ENCODE assay signal across 2 cellular contexts in genomic region chr3:146431240-146431639, GRCh38.
TF ChIP-seq lines count a peak whose summit lies in the region.

No MANE protein-coding gene starts in this region.

TF ChIP-seq in IMR-90, 13 proteins besides CTCF, POLR2A, EP300 and RAD21:
- TF ChIP-seq ELK1 (IDR thresholded peaks at IDR 0.05; ENCODE audit: borderline replicate concordance, low read depth, low read length) (no peak), NFE2L2 (IDR thresholded peaks at IDR 0.05; ENCODE audit: low read depth, low read length) (no peak), USF2 (IDR thresholded peaks at IDR 0.05; ENCODE audit: low read depth, low read length) (no peak), SMC3 (IDR thresholded peaks at IDR 0.05; ENCODE audit: low read depth, low read length) (no peak), RCOR1 (IDR thresholded peaks at IDR 0.05; ENCODE audit: insufficient replicate concordance, low read length) (no peak), FOS (IDR thresholded peaks at IDR 0.05; ENCODE audit: low read depth, low read length) (no peak), BHLHE40 (IDR thresholded peaks at IDR 0.05; ENCODE audit: low read depth, low read length) (no peak), MXI1 (IDR thresholded peaks at IDR 0.05; ENCODE audit: borderline replicate concordance, low read depth, low read length) (no peak), CEBPB (IDR thresholded peaks at IDR 0.05; ENCODE audit: low read depth, low read length) (no peak), MAZ (IDR thresholded peaks at IDR 0.05; ENCODE audit: borderline replicate concordance, low read depth, low read length) (no peak), MAFK (IDR thresholded peaks at IDR 0.05; ENCODE audit: low read depth, low read length) (no peak), CHD1 (IDR thresholded peaks at IDR 0.05; ENCODE audit: low read depth, low read length) (no peak), RFX5 (IDR thresholded peaks at IDR 0.05; ENCODE audit: low read depth, low read length) (no peak)

TF ChIP-seq in HepG2, 621 proteins besides CTCF, POLR2A, EP300 and RAD21:
- TF ChIP-seq ZNF326 (CRISPR knock-in tag; IDR thresholded peaks at IDR 0.05; ENCODE audit: borderline replicate concordance) (no peak), HOXA7 (CRISPR knock-in tag; IDR thresholded peaks at IDR 0.05) (no peak)
